Comparison of ENCODE assay signal across 9 cellular contexts in genomic region chr19:15450528-15450890, GRCh38. TPM values are rescaled to one million over a fixed set of nuclear protein-coding genes. Genes with fewer than 3 reads are reported as not detected.
DNase-seq lines count a peak whose midpoint lies in the region; ATAC-seq, FAIRE-seq and TF ChIP-seq lines count a peak whose summit lies in the region.
"Had no signal": no experiment of that assay in that cellular context is flagged by ENCODE, and none has a peak within 500 bp of the region (broad histone marks: within the 10 kb centered on the region; RNA-seq: fewer than 3 reads in every experiment).

No MANE protein-coding gene starts in this region.

- no peak for TF ChIP-seq EP300 in A549 (IDR thresholded peaks at IDR 0.05)

- in situ Hi-C loops in GM13976 (cut with MboI; ENCODE audit: low sequenced_read_pairs, unreplicated experiment) = no loop called here

- CTCF ChIA-PET in A549 (lab: Yijun Ruan, JAX) = interaction anchor here (0.7 kb wide), 1 partner anchor 31 kb away, joined by 3 read pairs; no protein-coding TSS in a partner anchor
- CTCF ChIA-PET in PC-3 (lab: Charles Lee) = no interaction called here

- TF ChIP-seq CTCF in A549 (IDR thresholded peaks at IDR 0.05) = no peak
- TF ChIP-seq CTCF in PC-3 (conservative IDR thresholded peaks at IDR 0.05; ENCODE audit: low read depth, low read length) = no peak
- no peak for TF ChIP-seq CTCF in lower lobe of right lung (IDR thresholded peaks at IDR 0.05)
- no peak for TF ChIP-seq CTCF in GM13976 (IDR thresholded peaks at IDR 0.05; ENCODE audit: borderline replicate concordance, control extremely low read depth, extremely low read depth, insufficient read depth, missing control alignments)

- H3K36me3 ChIP-seq in PC-3 (ENCODE audit: low read depth, low read length) (no peaks in the 10 kb centered on the region), lower lobe of right lung (peaks cover 6% of the 10 kb centered on the region)

- TF ChIP-seq RAD21 in A549 (conservative IDR thresholded peaks at IDR 0.05 in 1 of 2, IDR thresholded peaks at IDR 0.05 in 1 of 2) = no peak

- intact Hi-C loops in PC-3 (cut with micrococcal nuclease) (loop anchor here (10.0 kb wide), 1 partner anchor 104 kb away; no protein-coding TSS in a partner anchor), lower lobe of right lung (cut with DNase I) (no loop called here)

- no peak for TF ChIP-seq POLR2A in A549 (IDR thresholded peaks at IDR 0.05; ENCODE audit: low read length)

- H3K4me3 ChIP-seq in A549 (no peak overlapping the region), PC-3 (ENCODE audit: low read length) (no peak overlapping the region), lower lobe of right lung (no peak overlapping the region)

- peak overlapping the region in 1 of 2 experiments; percentile 97; a peak in 3 of 6 replicates for H3K27ac ChIP-seq in A549
- H3K27ac ChIP-seq in PC-3 (ENCODE audit: low read length) = no peak overlapping the region
- H3K27ac ChIP-seq in lower lobe of right lung = peak overlapping the region; percentile 74

- BruUV-seq in PC-3 (replicated peaks; lab: Mats Ljungman, UMichigan) = no TSS peak

- H3F3A ChIP-seq in PC-3 (ENCODE audit: low read length, unreplicated experiment) = no peaks in the 10 kb centered on the region

- FAIRE-seq in A549 (lab: Jason Lieb, UNC) = no peak

- POLR2A ChIA-PET in A549 (lab: Yijun Ruan, JAX) (no interaction called here), PC-3 (lab: Charles Lee; ENCODE audit: unreplicated experiment) (no interaction called here)

- 0 out of 2 replicates have a peak, but pooled peaks cover 4% of the 10 kb centered on the region for H3K9me2 ChIP-seq in PC-3 (replicated peaks; ENCODE audit: low read length)

- ATAC-seq in A549 (no peak), PC-3 (no peak), lower lobe of right lung (no peak)

- no peak overlapping the region for H3K4me2 ChIP-seq in A549
- no peak overlapping the region for H3K4me2 ChIP-seq in PC-3 (ENCODE audit: low read length)

- no peak overlapping the region for H3K9ac ChIP-seq in PC-3 (ENCODE audit: low read length)

- WGBS in A549 (ENCODE audit: missing lambda C conversion rate) = 88% methylated on average over 1 of the region's 1 CpG

- peak overlapping the region; percentile 75 for H2AFZ ChIP-seq in PC-3 (ENCODE audit: low read length)

- H3K27me3 ChIP-seq in PC-3 (ENCODE audit: low read length) (no peaks in the 10 kb centered on the region), lower lobe of right lung (ENCODE audit: low read depth) (peaks cover 11% of the 10 kb centered on the region)

- no peaks in the 10 kb centered on the region for H3K79me2 ChIP-seq in PC-3 (ENCODE audit: low read length)

- no peak for DNase-seq in A549 (ENCODE audit: low read depth in 1 of 2, low spot score in 1 of 2)
- no peak for DNase-seq in PC-3
- no peak for DNase-seq in lower lobe of right lung
- no peak for DNase-seq in cerebellar nuclear complex (lab: John Stamatoyannopoulos, UW)
- no peak for DNase-seq in GM13976 (ENCODE audit: low spot score)
- no peak for DNase-seq in activated CD4-positive, CD25-positive, alpha-beta regulatory T cell (lab: John Stamatoyannopoulos, UW)
- DNase-seq: NCI-H748 treated with DMSO at 0.1 percent for 48 hours had no signal

- H3K9me3 ChIP-seq in A549 = no peaks in the 10 kb centered on the region
- H3K9me3 ChIP-seq in PC-3 (ENCODE audit: low read length) = no peaks in the 10 kb centered on the region
- no peaks in the 10 kb centered on the region for H3K9me3 ChIP-seq in lower lobe of right lung

- H3K4me1 ChIP-seq in A549 (0 out of 3 replicates have a peak, but pooled peaks cover 8% of the 10 kb centered on the region), PC-3 (ENCODE audit: insufficient read depth, low read length) (peaks cover 15% of the 10 kb centered on the region; the same call in 1 of the 2 replicates), lower lobe of right lung (peaks cover 20% of the 10 kb centered on the region)

- H4K20me1 ChIP-seq in PC-3 (ENCODE audit: low read length) = no peaks in the 10 kb centered on the region

TF ChIP-seq in A549, 52 proteins besides CTCF, POLR2A, EP300 and RAD21:
- TF ChIP-seq HMGXB4 (CRISPR knock-in tag; IDR thresholded peaks at IDR 0.05; ENCODE audit: borderline replicate concordance) (no peak), EHMT2 (IDR thresholded peaks at IDR 0.05; ENCODE audit: low read depth) (0 out of 2 replicates have a peak, but pooled peaks have one; percentile 8), ESRRA (IDR thresholded peaks at IDR 0.05; ENCODE audit: borderline replicate concordance, low read length) (no peak), FOSL2 (IDR thresholded peaks at IDR 0.05) (no peak), FOSL2 (CRISPR knock-in tag; IDR thresholded peaks at IDR 0.05) (no peak), TP53 (CRISPR knock-in tag; IDR thresholded peaks at IDR 0.05) (no peak), CBX8 (IDR thresholded peaks at IDR 0.05) (no peak)

RNA-seq across cellular contexts. Expression of gene WIZ, which starts 0.8 kb away (rescaled TPM):
- polyA plus RNA-seq in A549 (2011; rRNA removed) (3.7 and 4.6 TPM in 2 replicates), A549 (2017; fragmentation: RNase III; extraction: RNeasy Plus Mini Kit Qiagen cat#74134 plus additional on column Dnase treatment) (13.4 to 16.5 TPM (median 15.1 TPM) in 3 replicates)
- polyA plus RNA-seq in A549 (2012; cell fraction: cytosol; rRNA removed) = 12.6 and 19.5 TPM in 2 replicates
- polyA plus RNA-seq in A549 (2012; cell fraction: nucleus; rRNA removed) = 20.7 and 28.9 TPM in 2 replicates
- polyA minus RNA-seq in A549 (2011; rRNA and poly(A)+ RNA removed) = 2.2 and 3.3 TPM in 2 replicates
- total RNA-seq in PC-3 (2014; rRNA removed) (30.9 and 35.1 TPM in 2 replicates), lower lobe of right lung (25.2 TPM)

RNA-seq across cellular contexts. Expression of gene RASAL3, which starts 13.8 kb away (rescaled TPM):
- 0.03 TPM in 1 of 2 replicates, not detected in the other for polyA plus RNA-seq in A549 (2011; rRNA removed)
- 0.03 and 0.26 TPM in 2 replicates for polyA plus RNA-seq in A549 (2012; cell fraction: cytosol; rRNA removed)
- polyA plus RNA-seq in A549 (2012; cell fraction: nucleus; rRNA removed) = 0.05 TPM in 2 replicates
- polyA plus RNA-seq in A549 (2017; fragmentation: RNase III; extraction: RNeasy Plus Mini Kit Qiagen cat#74134 plus additional on column Dnase treatment) = not detected in 3 replicates
- 0.12 TPM in 1 of 2 replicates, not detected in the other for polyA minus RNA-seq in A549 (2011; rRNA and poly(A)+ RNA removed)
- total RNA-seq in PC-3 (2014; rRNA removed) = not detected in 2 replicates
- 15.0 TPM for total RNA-seq in lower lobe of right lung

RNA-seq across cellular contexts. Expression of gene PGLYRP2, which starts 28.8 kb away (rescaled TPM):
- polyA plus RNA-seq in A549 (2011; rRNA removed) (not detected in 2 replicates), A549 (2017; fragmentation: RNase III; extraction: RNeasy Plus Mini Kit Qiagen cat#74134 plus additional on column Dnase treatment) (not detected in 3 replicates)
- not detected in 2 replicates for polyA plus RNA-seq in A549 (2012; cell fraction: cytosol; rRNA removed)
- polyA plus RNA-seq in A549 (2012; cell fraction: nucleus; rRNA removed) = not detected in 2 replicates
- not detected in 2 replicates for polyA minus RNA-seq in A549 (2011; rRNA and poly(A)+ RNA removed)
- total RNA-seq in PC-3 (2014; rRNA removed) (not detected in 2 replicates), lower lobe of right lung (not detected)
- total RNA-seq: renal cortical epithelial cell, urinary bladder had no signal

RNA-seq across cellular contexts. Expression of gene AKAP8L, which starts 31.7 kb away (rescaled TPM):
- 28.4 and 40.3 TPM in 2 replicates for polyA plus RNA-seq in A549 (2011; rRNA removed)
- polyA plus RNA-seq in A549 (2012; cell fraction: cytosol; rRNA removed) = 20.4 and 21.1 TPM in 2 replicates
- polyA plus RNA-seq in A549 (2012; cell fraction: nucleus; rRNA removed) = 101 and 109 TPM in 2 replicates
- 37.6 to 43.3 TPM (median 42.9 TPM) in 3 replicates for polyA plus RNA-seq in A549 (2017; fragmentation: RNase III; extraction: RNeasy Plus Mini Kit Qiagen cat#74134 plus additional on column Dnase treatment)
- polyA minus RNA-seq in A549 (2011; rRNA and poly(A)+ RNA removed) = 51.0 and 58.4 TPM in 2 replicates
- total RNA-seq in PC-3 (2014; rRNA removed) = 97.9 and 137 TPM in 2 replicates
- total RNA-seq in lower lobe of right lung = 94.2 TPM

RNA-seq across cellular contexts. Expression of gene CYP4F22, which starts 57.8 kb away (rescaled TPM):
- polyA plus RNA-seq in A549 (2011; rRNA removed) = not detected in 2 replicates
- polyA plus RNA-seq in A549 (2012; cell fraction: cytosol; rRNA removed) = 0.03 and 0.05 TPM in 2 replicates
- 0.05 and 0.11 TPM in 2 replicates for polyA plus RNA-seq in A549 (2012; cell fraction: nucleus; rRNA removed)
- polyA plus RNA-seq in A549 (2017; fragmentation: RNase III; extraction: RNeasy Plus Mini Kit Qiagen cat#74134 plus additional on column Dnase treatment) = 0.05 TPM in 1 of 3 replicates, not detected in the others
- 0.08 TPM in 1 of 2 replicates, not detected in the other for polyA minus RNA-seq in A549 (2011; rRNA and poly(A)+ RNA removed)
- 0.07 TPM in 1 of 2 replicates, not detected in the other for total RNA-seq in PC-3 (2014; rRNA removed)
- 0.24 TPM for total RNA-seq in lower lobe of right lung
- total RNA-seq: renal cortical epithelial cell had no signal

Comparison
In these comparisons a context has a peak if more than half of its experiments do, and no peak if none do; other contexts are left out.
1. RNA of gene RASAL3, which starts 13.8 kb away (total RNA-seq): 15.0 TPM in lower lobe of right lung (single experiment); not detected in PC-3; every median in the first group is over 10 times any median in the second.